ENCODE assay signal across 22 cellular contexts in the genomic region with DNA sequence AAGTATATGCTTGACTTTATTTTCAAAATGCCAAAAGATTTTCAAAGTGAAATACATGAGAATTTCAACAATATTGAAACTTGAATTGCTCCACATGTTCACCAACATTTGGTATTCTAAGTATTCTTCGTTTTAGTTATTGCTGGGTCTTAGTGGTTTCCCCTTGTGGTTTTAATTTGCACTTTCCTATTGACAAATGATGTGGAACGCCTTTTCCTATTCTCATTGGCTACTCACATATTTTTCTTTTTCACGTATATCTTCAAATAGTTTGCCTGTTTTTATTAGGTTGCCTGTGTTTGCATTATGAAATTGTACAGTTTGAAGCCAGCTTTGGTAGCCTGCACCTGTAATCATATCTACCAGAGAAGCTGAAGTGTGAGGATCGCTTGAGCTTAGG.
DNase-seq lines count a peak whose midpoint lies in the region; FAIRE-seq and TF ChIP-seq lines count a peak whose summit lies in the region.
"Had no signal": no experiment of that assay in that cellular context is flagged by ENCODE, and none has a peak within 500 bp of the region (broad histone marks: within the 10 kb centered on the region; RNA-seq: fewer than 3 reads in every experiment).

No MANE protein-coding gene starts in this region.

- in situ Hi-C loops in G401 (cut with HindIII; ENCODE audit: low sequenced_read_pairs): no loop called here

- H4K20me1 ChIP-seq in BLaER1 treated with 17β-estradiol and CSF1 and Interleukin-3, amounts not matched to agents 10 nM and 100 nM: no peaks in the 10 kb centered on the region

- no peak overlapping the region for H3K9ac ChIP-seq in BLaER1 treated with 17β-estradiol and CSF1 and Interleukin-3, amounts not matched to agents 10 nM and 100 nM

- TF ChIP-seq POLR2A in esophagus muscularis mucosa (IDR thresholded peaks at IDR 0.05; ENCODE audit: low read depth) (no peak), H54 (IDR thresholded peaks at IDR 0.05; ENCODE audit: low read depth, low read length) (no peak)

- no peak for TF ChIP-seq EP300 in esophagus muscularis mucosa (IDR thresholded peaks at IDR 0.05)

- peaks cover 0 to 24% (median 9%) of the 10 kb centered on the region in 11 experiments; a peak in 11 of 22 replicates for H3K9me3 ChIP-seq in BLaER1 treated with 17β-estradiol and CSF1 and Interleukin-3, amounts not matched to agents 10 nM and 100 nM (replicated peaks in 1 of 11)
- H3K9me3 ChIP-seq in esophagus muscularis mucosa: no peaks in the 10 kb centered on the region
- H3K9me3 ChIP-seq: Caco-2 had no signal

- H3K27ac ChIP-seq in BLaER1 treated with 17β-estradiol and CSF1 and Interleukin-3, amounts not matched to agents 10 nM and 100 nM: no peak overlapping the region
- no peak overlapping the region for H3K27ac ChIP-seq in esophagus muscularis mucosa (replicated peaks in 1 of 4)
- H3K27ac ChIP-seq: C4-2B had no signal

- H3K4me3 ChIP-seq in BLaER1 treated with 17β-estradiol and CSF1 and Interleukin-3, amounts not matched to agents 10 nM and 100 nM: no peak overlapping the region
- H3K4me3 ChIP-seq in esophagus muscularis mucosa: no peak overlapping the region

- H3K4me1 ChIP-seq in BLaER1 treated with 17β-estradiol and CSF1 and Interleukin-3, amounts not matched to agents 10 nM and 100 nM: peaks cover 0 to 22% (median 8%) of the 10 kb centered on the region in 10 experiments; a peak in 8 of 20 replicates
- H3K4me1 ChIP-seq in esophagus muscularis mucosa: no peaks in the 10 kb centered on the region
- H3K4me1 ChIP-seq: Caco-2 had no signal

- no peak for TF ChIP-seq CTCF in esophagus muscularis mucosa (IDR thresholded peaks at IDR 0.05)

- no peaks in the 10 kb centered on the region for H3K27me3 ChIP-seq in BLaER1 treated with 17β-estradiol and CSF1 and Interleukin-3, amounts not matched to agents 10 nM and 100 nM
- H3K27me3 ChIP-seq in esophagus muscularis mucosa: peaks cover 0 to 13% (median 0%) of the 10 kb centered on the region in 4 donors

- H3K4me2 ChIP-seq in BLaER1 treated with 17β-estradiol and CSF1 and Interleukin-3, amounts not matched to agents 10 nM and 100 nM: peak overlapping the region in 6 of 11 experiments; percentile 5 to 28 (median 19); a peak in 2 of 22 replicates

- intact Hi-C loops in esophagus muscularis mucosa (cut with DNase I): no loop called here

- DNase-seq in NAMALWA (ENCODE audit: low spot score): peak; percentile 58
- peak; percentile 55 for DNase-seq in esophagus muscularis mucosa (ENCODE audit: extremely low spot score)
- DNase-seq in G401 (ENCODE audit: low spot score): no peak
- DNase-seq in AG08396 (ENCODE audit: low spot score): no peak
- no peak for DNase-seq in H54 (ENCODE audit: insufficient read length, low spot score)
- DNase-seq: 8988T; ACHN; AML-193; Caco-2; Calu3; CD4-positive, alpha-beta T cell; CD8-positive, alpha-beta T cell; DMS79 treated with DMSO at 0.1 percent for 48 hours; EL; GF-D8 had no signal

- FAIRE-seq in H54 (lab: Jason Lieb, UNC): no peak
- FAIRE-seq: A204.1, D721Med, G401.6, GM12891, GM19239 had no signal

- no peaks in the 10 kb centered on the region for H3K36me3 ChIP-seq in BLaER1 treated with 17β-estradiol and CSF1 and Interleukin-3, amounts not matched to agents 10 nM and 100 nM
- H3K36me3 ChIP-seq in esophagus muscularis mucosa: no peaks in the 10 kb centered on the region

- WGBS in esophagus muscularis mucosa: 57% methylated on average over 4 of the region's 4 CpGs

Comparison
In these comparisons a context has a peak if more than half of its experiments do, and no peak if none do; other contexts are left out.
1. DNase-seq: peak in NAMALWA (single experiment) and esophagus muscularis mucosa (single experiment); none in G401 (single experiment), AG08396 (single experiment) and H54 (single experiment).